Comparison of ENCODE assay signal across 1 cellular context in the genomic region with DNA sequence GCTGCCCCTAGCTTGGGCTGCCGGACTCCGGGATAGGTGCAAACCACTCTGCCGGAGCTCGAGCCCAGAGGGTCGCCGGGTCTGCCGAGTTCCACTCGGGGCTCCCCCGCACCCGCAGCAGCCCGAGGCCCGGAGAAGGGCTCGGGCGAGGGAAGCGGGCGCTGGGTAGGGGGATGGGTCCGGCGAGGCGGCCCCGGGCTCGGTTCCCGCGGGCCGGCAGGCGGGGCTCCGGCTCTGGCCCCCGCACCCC.
TF ChIP-seq lines count a peak whose summit lies in the region.

No MANE protein-coding gene starts in this region.

TF ChIP-seq in HepG2, 621 proteins besides CTCF, POLR2A, EP300 and RAD21 (continued from another document and continues in another):
- TF ChIP-seq HES4 (CRISPR knock-in tag; IDR thresholded peaks at IDR 0.05; ENCODE audit: borderline replicate concordance) (no peak), SIN3A (IDR thresholded peaks at IDR 0.05; ENCODE audit: borderline replicate concordance, low read depth, low read length) (no peak), ZNF879 (CRISPR knock-in tag; IDR thresholded peaks at IDR 0.05) (no peak), ZNF713 (CRISPR knock-in tag; IDR thresholded peaks at IDR 0.05) (no peak), SRY (CRISPR knock-in tag; IDR thresholded peaks at IDR 0.05) (0 out of 2 replicates have a peak, but pooled peaks have one; percentile 29), CAMTA2 (CRISPR knock-in tag; IDR thresholded peaks at IDR 0.05; ENCODE audit: borderline replicate concordance) (0 out of 2 replicates have a peak, but pooled peaks have one; percentile 4), DR1 (CRISPR knock-in tag; IDR thresholded peaks at IDR 0.05) (peak; percentile 18; the same call in 1 of the 2 replicates), TOPORS (CRISPR knock-in tag; IDR thresholded peaks at IDR 0.05) (no peak), ZNF382 (CRISPR knock-in tag; IDR thresholded peaks at IDR 0.05; ENCODE audit: borderline replicate concordance) (no peak), LCORL (IDR thresholded peaks at IDR 0.05) (no peak), LCORL (CRISPR knock-in tag; IDR thresholded peaks at IDR 0.05) (no peak), HNRNPLL (IDR thresholded peaks at IDR 0.05; ENCODE audit: low read depth, low read length, poor library complexity, severe bottlenecking) (peak; percentile 35), HIVEP1 (CRISPR knock-in tag; IDR thresholded peaks at IDR 0.05) (peak; percentile 23; the same call in 1 of the 2 replicates), ZNF781 (CRISPR knock-in tag; IDR thresholded peaks at IDR 0.05; ENCODE audit: borderline replicate concordance, not compliant biosample characterization) (no peak), ZNF782 (CRISPR knock-in tag; IDR thresholded peaks at IDR 0.05; ENCODE audit: borderline replicate concordance) (no peak), PAX8 (CRISPR knock-in tag; IDR thresholded peaks at IDR 0.05; ENCODE audit: borderline replicate concordance) (no peak), ZSCAN12 (CRISPR knock-in tag; IDR thresholded peaks at IDR 0.05) (no peak), JUND (CRISPR knock-in tag; IDR thresholded peaks at IDR 0.05) (no peak), HOXD1 (CRISPR knock-in tag; IDR thresholded peaks at IDR 0.05) (no peak), ARNTL (CRISPR knock-in tag; IDR thresholded peaks at IDR 0.05) (no peak), MATR3 (CRISPR knock-in tag; IDR thresholded peaks at IDR 0.05) (no peak), MLLT10 (CRISPR knock-in tag; IDR thresholded peaks at IDR 0.05) (no peak), NAIF1 (CRISPR knock-in tag; IDR thresholded peaks at IDR 0.05; ENCODE audit: borderline replicate concordance) (no peak), NCOR1 (IDR thresholded peaks at IDR 0.05; ENCODE audit: borderline replicate concordance, low read length) (no peak), NCOA1 (CRISPR knock-in tag; IDR thresholded peaks at IDR 0.05) (no peak), PHF5A (CRISPR knock-in tag; IDR thresholded peaks at IDR 0.05; ENCODE audit: low read depth, unreplicated experiment) (no peak), HNF4G (IDR thresholded peaks at IDR 0.05; ENCODE audit: borderline replicate concordance, low read depth, low read length) (no peak), HNF4G (CRISPR knock-in tag; IDR thresholded peaks at IDR 0.05; ENCODE audit: borderline replicate concordance, low read depth) (no peak), ZNF468 (CRISPR knock-in tag; IDR thresholded peaks at IDR 0.05) (0 out of 2 replicates have a peak, but pooled peaks have one; percentile 25), IKZF4 (CRISPR knock-in tag; IDR thresholded peaks at IDR 0.05; ENCODE audit: borderline replicate concordance, low read depth, not compliant biosample characterization) (no peak), PCBP2 (optimal IDR thresholded peaks at IDR 0.05; ENCODE audit: low read depth, low read length, poor library complexity, severe bottlenecking) (no peak), HNF4A (CRISPR knock-in tag; IDR thresholded peaks at IDR 0.05) (no peak), KAT7 (CRISPR knock-in tag; IDR thresholded peaks at IDR 0.05; ENCODE audit: borderline replicate concordance) (no peak), ZNF543 (CRISPR knock-in tag; IDR thresholded peaks at IDR 0.05) (no peak)
- TF ChIP-seq, protein P1, sequence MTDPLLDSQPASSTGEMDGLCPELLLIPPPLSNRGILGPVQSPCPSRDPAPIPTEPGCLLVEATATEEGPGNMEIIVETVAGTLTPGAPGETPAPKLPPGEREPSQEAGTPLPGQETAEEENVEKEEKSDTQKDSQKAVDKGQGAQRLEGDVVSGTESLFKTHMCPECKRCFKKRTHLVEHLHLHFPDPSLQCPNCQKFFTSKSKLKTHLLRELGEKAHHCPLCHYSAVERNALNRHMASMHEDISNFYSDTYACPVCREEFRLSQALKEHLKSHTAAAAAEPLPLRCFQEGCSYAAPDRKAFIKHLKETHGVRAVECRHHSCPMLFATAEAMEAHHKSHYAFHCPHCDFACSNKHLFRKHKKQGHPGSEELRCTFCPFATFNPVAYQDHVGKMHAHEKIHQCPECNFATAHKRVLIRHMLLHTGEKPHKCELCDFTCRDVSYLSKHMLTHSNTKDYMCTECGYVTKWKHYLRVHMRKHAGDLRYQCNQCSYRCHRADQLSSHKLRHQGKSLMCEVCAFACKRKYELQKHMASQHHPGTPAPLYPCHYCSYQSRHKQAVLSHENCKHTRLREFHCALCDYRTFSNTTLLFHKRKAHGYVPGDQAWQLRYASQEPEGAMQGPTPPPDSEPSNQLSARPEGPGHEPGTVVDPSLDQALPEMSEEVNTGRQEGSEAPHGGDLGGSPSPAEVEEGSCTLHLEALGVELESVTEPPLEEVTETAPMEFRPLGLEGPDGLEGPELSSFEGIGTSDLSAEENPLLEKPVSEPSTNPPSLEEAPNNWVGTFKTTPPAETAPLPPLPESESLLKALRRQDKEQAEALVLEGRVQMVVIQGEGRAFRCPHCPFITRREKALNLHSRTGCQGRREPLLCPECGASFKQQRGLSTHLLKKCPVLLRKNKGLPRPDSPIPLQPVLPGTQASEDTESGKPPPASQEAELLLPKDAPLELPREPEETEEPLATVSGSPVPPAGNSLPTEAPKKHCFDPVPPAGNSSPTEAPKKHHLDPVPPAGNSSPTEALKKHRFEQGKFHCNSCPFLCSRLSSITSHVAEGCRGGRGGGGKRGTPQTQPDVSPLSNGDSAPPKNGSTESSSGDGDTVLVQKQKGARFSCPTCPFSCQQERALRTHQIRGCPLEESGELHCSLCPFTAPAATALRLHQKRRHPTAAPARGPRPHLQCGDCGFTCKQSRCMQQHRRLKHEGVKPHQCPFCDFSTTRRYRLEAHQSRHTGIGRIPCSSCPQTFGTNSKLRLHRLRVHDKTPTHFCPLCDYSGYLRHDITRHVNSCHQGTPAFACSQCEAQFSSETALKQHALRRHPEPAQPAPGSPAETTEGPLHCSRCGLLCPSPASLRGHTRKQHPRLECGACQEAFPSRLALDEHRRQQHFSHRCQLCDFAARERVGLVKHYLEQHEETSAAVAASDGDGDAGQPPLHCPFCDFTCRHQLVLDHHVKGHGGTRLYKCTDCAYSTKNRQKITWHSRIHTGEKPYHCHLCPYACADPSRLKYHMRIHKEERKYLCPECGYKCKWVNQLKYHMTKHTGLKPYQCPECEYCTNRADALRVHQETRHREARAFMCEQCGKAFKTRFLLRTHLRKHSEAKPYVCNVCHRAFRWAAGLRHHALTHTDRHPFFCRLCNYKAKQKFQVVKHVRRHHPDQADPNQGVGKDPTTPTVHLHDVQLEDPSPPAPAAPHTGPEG (CRISPR knock-in tag; IDR thresholded peaks at IDR 0.05) = 0 out of 2 replicates have a peak, but pooled peaks have one; percentile 14
- TF ChIP-seq, protein P2, sequence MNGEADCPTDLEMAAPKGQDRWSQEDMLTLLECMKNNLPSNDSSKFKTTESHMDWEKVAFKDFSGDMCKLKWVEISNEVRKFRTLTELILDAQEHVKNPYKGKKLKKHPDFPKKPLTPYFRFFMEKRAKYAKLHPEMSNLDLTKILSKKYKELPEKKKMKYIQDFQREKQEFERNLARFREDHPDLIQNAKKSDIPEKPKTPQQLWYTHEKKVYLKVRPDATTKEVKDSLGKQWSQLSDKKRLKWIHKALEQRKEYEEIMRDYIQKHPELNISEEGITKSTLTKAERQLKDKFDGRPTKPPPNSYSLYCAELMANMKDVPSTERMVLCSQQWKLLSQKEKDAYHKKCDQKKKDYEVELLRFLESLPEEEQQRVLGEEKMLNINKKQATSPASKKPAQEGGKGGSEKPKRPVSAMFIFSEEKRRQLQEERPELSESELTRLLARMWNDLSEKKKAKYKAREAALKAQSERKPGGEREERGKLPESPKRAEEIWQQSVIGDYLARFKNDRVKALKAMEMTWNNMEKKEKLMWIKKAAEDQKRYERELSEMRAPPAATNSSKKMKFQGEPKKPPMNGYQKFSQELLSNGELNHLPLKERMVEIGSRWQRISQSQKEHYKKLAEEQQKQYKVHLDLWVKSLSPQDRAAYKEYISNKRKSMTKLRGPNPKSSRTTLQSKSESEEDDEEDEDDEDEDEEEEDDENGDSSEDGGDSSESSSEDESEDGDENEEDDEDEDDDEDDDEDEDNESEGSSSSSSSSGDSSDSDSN (CRISPR knock-in tag; IDR thresholded peaks at IDR 0.05) = 0 out of 2 replicates have a peak, but pooled peaks have one; percentile 67
- TF ChIP-seq, protein P3, sequence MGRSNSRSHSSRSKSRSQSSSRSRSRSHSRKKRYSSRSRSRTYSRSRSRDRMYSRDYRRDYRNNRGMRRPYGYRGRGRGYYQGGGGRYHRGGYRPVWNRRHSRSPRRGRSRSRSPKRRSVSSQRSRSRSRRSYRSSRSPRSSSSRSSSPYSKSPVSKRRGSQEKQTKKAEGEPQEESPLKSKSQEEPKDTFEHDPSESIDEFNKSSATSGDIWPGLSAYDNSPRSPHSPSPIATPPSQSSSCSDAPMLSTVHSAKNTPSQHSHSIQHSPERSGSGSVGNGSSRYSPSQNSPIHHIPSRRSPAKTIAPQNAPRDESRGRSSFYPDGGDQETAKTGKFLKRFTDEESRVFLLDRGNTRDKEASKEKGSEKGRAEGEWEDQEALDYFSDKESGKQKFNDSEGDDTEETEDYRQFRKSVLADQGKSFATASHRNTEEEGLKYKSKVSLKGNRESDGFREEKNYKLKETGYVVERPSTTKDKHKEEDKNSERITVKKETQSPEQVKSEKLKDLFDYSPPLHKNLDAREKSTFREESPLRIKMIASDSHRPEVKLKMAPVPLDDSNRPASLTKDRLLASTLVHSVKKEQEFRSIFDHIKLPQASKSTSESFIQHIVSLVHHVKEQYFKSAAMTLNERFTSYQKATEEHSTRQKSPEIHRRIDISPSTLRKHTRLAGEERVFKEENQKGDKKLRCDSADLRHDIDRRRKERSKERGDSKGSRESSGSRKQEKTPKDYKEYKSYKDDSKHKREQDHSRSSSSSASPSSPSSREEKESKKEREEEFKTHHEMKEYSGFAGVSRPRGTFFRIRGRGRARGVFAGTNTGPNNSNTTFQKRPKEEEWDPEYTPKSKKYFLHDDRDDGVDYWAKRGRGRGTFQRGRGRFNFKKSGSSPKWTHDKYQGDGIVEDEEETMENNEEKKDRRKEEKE (IDR thresholded peaks at IDR 0.05) = no peak
- TF ChIP-seq, protein P4, sequence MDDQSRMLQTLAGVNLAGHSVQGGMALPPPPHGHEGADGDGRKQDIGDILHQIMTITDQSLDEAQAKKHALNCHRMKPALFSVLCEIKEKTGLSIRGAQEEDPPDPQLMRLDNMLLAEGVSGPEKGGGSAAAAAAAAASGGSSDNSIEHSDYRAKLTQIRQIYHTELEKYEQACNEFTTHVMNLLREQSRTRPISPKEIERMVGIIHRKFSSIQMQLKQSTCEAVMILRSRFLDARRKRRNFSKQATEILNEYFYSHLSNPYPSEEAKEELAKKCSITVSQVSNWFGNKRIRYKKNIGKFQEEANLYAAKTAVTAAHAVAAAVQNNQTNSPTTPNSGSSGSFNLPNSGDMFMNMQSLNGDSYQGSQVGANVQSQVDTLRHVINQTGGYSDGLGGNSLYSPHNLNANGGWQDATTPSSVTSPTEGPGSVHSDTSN (CRISPR knock-in tag; IDR thresholded peaks at IDR 0.05; ENCODE audit: borderline replicate concordance) = no peak
- TF ChIP-seq, protein P5, sequence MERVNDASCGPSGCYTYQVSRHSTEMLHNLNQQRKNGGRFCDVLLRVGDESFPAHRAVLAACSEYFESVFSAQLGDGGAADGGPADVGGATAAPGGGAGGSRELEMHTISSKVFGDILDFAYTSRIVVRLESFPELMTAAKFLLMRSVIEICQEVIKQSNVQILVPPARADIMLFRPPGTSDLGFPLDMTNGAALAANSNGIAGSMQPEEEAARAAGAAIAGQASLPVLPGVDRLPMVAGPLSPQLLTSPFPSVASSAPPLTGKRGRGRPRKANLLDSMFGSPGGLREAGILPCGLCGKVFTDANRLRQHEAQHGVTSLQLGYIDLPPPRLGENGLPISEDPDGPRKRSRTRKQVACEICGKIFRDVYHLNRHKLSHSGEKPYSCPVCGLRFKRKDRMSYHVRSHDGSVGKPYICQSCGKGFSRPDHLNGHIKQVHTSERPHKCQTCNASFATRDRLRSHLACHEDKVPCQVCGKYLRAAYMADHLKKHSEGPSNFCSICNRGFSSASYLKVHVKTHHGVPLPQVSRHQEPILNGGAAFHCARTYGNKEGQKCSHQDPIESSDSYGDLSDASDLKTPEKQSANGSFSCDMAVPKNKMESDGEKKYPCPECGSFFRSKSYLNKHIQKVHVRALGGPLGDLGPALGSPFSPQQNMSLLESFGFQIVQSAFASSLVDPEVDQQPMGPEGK (CRISPR knock-in tag; IDR thresholded peaks at IDR 0.05) = no peak
- TF ChIP-seq, protein P6, sequence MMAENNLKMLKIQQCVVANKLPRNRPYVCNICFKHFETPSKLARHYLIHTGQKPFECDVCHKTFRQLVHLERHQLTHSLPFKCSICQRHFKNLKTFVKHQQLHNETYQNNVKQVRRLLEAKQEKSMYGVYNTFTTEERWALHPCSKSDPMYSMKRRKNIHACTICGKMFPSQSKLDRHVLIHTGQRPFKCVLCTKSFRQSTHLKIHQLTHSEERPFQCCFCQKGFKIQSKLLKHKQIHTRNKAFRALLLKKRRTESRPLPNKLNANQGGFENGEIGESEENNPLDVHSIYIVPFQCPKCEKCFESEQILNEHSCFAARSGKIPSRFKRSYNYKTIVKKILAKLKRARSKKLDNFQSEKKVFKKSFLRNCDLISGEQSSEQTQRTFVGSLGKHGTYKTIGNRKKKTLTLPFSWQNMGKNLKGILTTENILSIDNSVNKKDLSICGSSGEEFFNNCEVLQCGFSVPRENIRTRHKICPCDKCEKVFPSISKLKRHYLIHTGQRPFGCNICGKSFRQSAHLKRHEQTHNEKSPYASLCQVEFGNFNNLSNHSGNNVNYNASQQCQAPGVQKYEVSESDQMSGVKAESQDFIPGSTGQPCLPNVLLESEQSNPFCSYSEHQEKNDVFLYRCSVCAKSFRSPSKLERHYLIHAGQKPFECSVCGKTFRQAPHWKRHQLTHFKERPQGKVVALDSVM (CRISPR knock-in tag; IDR thresholded peaks at IDR 0.05) = no peak
- TF ChIP-seq, protein P7, sequence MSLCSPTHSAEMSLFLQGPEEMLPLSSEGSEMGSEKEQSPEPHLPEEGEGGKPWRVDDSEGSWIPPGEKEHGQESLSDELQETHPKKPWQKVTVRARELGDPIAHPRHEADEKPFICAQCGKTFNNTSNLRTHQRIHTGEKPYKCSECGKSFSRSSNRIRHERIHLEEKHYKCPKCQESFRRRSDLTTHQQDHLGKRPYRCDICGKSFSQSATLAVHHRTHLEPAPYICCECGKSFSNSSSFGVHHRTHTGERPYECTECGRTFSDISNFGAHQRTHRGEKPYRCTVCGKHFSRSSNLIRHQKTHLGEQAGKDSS (CRISPR knock-in tag; IDR thresholded peaks at IDR 0.05; ENCODE audit: borderline replicate concordance, low read depth) = 0 out of 2 replicates have a peak, but pooled peaks have one; percentile 37
- TF ChIP-seq, protein P8, sequence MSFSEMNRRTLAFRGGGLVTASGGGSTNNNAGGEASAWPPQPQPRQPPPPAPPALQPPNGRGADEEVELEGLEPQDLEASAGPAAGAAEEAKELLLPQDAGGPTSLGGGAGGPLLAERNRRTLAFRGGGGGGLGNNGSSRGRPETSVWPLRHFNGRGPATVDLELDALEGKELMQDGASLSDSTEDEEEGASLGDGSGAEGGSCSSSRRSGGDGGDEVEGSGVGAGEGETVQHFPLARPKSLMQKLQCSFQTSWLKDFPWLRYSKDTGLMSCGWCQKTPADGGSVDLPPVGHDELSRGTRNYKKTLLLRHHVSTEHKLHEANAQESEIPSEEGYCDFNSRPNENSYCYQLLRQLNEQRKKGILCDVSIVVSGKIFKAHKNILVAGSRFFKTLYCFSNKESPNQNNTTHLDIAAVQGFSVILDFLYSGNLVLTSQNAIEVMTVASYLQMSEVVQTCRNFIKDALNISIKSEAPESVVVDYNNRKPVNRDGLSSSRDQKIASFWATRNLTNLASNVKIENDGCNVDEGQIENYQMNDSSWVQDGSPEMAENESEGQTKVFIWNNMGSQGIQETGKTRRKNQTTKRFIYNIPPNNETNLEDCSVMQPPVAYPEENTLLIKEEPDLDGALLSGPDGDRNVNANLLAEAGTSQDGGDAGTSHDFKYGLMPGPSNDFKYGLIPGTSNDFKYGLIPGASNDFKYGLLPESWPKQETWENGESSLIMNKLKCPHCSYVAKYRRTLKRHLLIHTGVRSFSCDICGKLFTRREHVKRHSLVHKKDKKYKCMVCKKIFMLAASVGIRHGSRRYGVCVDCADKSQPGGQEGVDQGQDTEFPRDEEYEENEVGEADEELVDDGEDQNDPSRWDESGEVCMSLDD (CRISPR knock-in tag; IDR thresholded peaks at IDR 0.05; ENCODE audit: borderline replicate concordance) = no peak
